In genomic region chr17:8443756-8444155, GRCh38 we compare ENCODE assay signal across 1 cellular context.
TF ChIP-seq lines count a peak whose summit lies in the region.

No MANE protein-coding gene starts in this region.

TF ChIP-seq in GM23338, 12 proteins besides CTCF, POLR2A, EP300 and RAD21:
- no peak for TF ChIP-seq REST (IDR thresholded peaks at IDR 0.05; ENCODE audit: unreplicated experiment)
- no peak for TF ChIP-seq ZNF462 (CRISPR knock-in tag; IDR thresholded peaks at IDR 0.05)
